1 cellular context compared by ENCODE assay signal in genomic region chrX:14837155-14837554, GRCh38.
TF ChIP-seq lines count a peak whose summit lies in the region.

No MANE protein-coding gene starts in this region.

TF ChIP-seq in GM12878, 131 proteins besides CTCF, POLR2A, EP300 and RAD21 (continued from another document):
- no peak for TF ChIP-seq CUX1 (IDR thresholded peaks at IDR 0.05; ENCODE audit: insufficient replicate concordance, low read depth, low read length)
- TF ChIP-seq SREBF1 (IDR thresholded peaks at IDR 0.05; ENCODE audit: low read length), result no peak
